28 cellular contexts compared by ENCODE assay signal in the genomic region with DNA sequence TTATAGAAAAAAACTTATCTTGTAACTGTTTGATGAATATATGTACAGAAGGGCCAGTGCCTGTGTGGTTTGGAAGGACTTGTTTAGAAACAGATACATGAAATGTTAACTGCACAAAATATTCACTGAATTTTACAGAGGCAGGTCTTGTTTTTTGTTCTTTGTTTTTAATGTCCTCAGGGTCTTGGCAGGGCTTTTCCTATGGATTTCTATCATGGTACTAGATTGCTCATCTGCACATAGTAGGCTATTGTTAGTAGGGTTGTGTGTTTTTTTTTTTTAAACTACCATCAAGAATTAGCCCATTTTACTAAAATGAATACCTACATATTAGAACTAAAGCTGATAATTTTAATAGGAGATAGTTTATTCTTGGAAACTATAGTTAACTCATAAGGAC.
"Had no signal": no experiment of that assay in that cellular context is flagged by ENCODE, and none has a peak within 500 bp of the region (broad histone marks: within the 10 kb centered on the region; RNA-seq: fewer than 3 reads in every experiment).

No MANE protein-coding gene starts in this region.

- ATAC-seq: stimulated activated effector memory CD8-positive, alpha-beta T cell treated with anti-CD3 and anti-CD28 coated beads, Interleukin-12 subunit alpha, Interleukin-12 subunit beta, amount 100 ng/mL, for 72 hours; stimulated activated memory B cell treated with anti-CD40 and anti-IgM and Interleukin-4, amounts not matched to agents 10 μg/mL and 1 μg/mL and 100 μg/mL, for 72 hours; stimulated activated naive B cell treated with anti-CD40 and anti-IgM and Interleukin-4, amounts not matched to agents 10 μg/mL and 1 μg/mL and 100 μg/mL, for 72 hours; stimulated activated naive CD8-positive, alpha-beta T cell treated with anti-CD3 and anti-CD28 coated beads, Interleukin-15, amount 100 ng/mL, for 72 hours; stimulated activated naive CD8-positive, alpha-beta T cell treated with anti-CD3 and anti-CD28 coated beads, Interleukin-15, Interleukin-2, amounts not matched to agents 100 U/mL and 50 U/mL, for 24 hours; upper lobe of right lung had no signal

- H3K27ac Mint-ChIP-seq: stimulated activated effector memory CD8-positive, alpha-beta T cell treated with anti-CD3 and anti-CD28 coated beads, Interleukin-12 subunit alpha, Interleukin-12 subunit beta, amount 100 ng/mL, for 72 hours; stimulated activated memory B cell treated with anti-CD40 and anti-IgM and Interleukin-4, amounts not matched to agents 10 μg/mL and 1 μg/mL and 100 μg/mL, for 72 hours; stimulated activated naive B cell treated with anti-CD40 and anti-IgM and Interleukin-4, amounts not matched to agents 10 μg/mL and 1 μg/mL and 100 μg/mL, for 72 hours; stimulated activated naive CD8-positive, alpha-beta T cell treated with anti-CD3 and anti-CD28 coated beads, Interleukin-15, Interleukin-2, amounts not matched to agents 100 ng/mL and 50 ng/mL, for 24 hours; type B pancreatic cell had no signal

- H3K27me3 Mint-ChIP-seq: stimulated activated naive B cell treated with anti-CD40 and anti-IgM and Interleukin-4, amounts not matched to agents 10 μg/mL and 1 μg/mL and 100 μg/mL, for 72 hours; type B pancreatic cell had no signal

- H3K9me3 Mint-ChIP-seq: stimulated activated effector memory CD8-positive, alpha-beta T cell treated with anti-CD3 and anti-CD28 coated beads, Interleukin-12 subunit alpha, Interleukin-12 subunit beta, amount 100 ng/mL, for 72 hours had no signal

- H3K4me3 ChIP-seq: stomach, suprapubic skin, testis, thoracic aorta, thyroid gland, tibial artery, tibial nerve, transverse colon, upper lobe of left lung, upper lobe of right lung, uterus, vagina had no signal

- DNase-seq: stimulated activated CD4-positive, alpha-beta T cell treated with anti-CD3 and anti-CD28 coated beads, Interleukin-2, amount 100 ng/mL, for 48 hours; stimulated activated CD4-positive, alpha-beta T cell treated with anti-CD3 and anti-CD28 coated beads, Interleukin-4, amount 100 ng/mL, for 1 hour; stimulated activated CD4-positive, alpha-beta T cell treated with anti-CD3 and anti-CD28 coated beads, Interleukin-4, amount 100 ng/mL, for 24 hours; stimulated activated CD4-positive, alpha-beta T cell treated with anti-CD3 and anti-CD28 coated beads, Interleukin-4, amount 100 ng/mL, for 4 hours; stimulated activated CD8-positive, alpha-beta memory T cell treated with anti-CD3 and anti-CD28 coated beads, Interleukin-4, amount 100 ng/mL, for 48 hours; stimulated activated naive B cell treated with anti-CD40 and anti-IgM and Interleukin-4, amounts not matched to agents 10 μg/mL and 1 μg/mL and 100 μg/mL, for 72 hours; stimulated activated naive CD4-positive, alpha-beta T cell; stimulated activated naive CD4-positive, alpha-beta T cell treated with Interleukin-2 at 50 U/mL for 16 hours; stimulated activated naive CD8-positive, alpha-beta T cell treated with anti-CD3 and anti-CD28 coated beads, Interleukin-15, amount 100 ng/mL, for 72 hours; stimulated activated naive CD8-positive, alpha-beta T cell treated with anti-CD3 and anti-CD28 coated beads, Interleukin-15, Interleukin-2, amounts not matched to agents 100 U/mL and 50 U/mL, for 24 hours; stomach; substantia nigra; testis; thyroid gland; tibial artery; transverse colon; trophoblast cell; upper lobe of left lung; upper lobe of right lung; uterus had no signal

- H3K4me3 Mint-ChIP-seq: stimulated activated effector memory CD8-positive, alpha-beta T cell treated with anti-CD3 and anti-CD28 coated beads, Interleukin-12 subunit alpha, Interleukin-12 subunit beta, amount 100 ng/mL, for 72 hours; stimulated activated memory B cell treated with anti-CD40 and anti-IgM and Interleukin-4, amounts not matched to agents 10 μg/mL and 1 μg/mL and 100 μg/mL, for 72 hours; stimulated activated naive B cell treated with anti-CD40 and anti-IgM and Interleukin-4, amounts not matched to agents 10 μg/mL and 1 μg/mL and 100 μg/mL, for 72 hours; stimulated activated naive CD8-positive, alpha-beta T cell treated with anti-CD3 and anti-CD28 coated beads, Interleukin-15, amount 100 ng/mL, for 72 hours; stimulated activated naive CD8-positive, alpha-beta T cell treated with anti-CD3 and anti-CD28 coated beads, Interleukin-15, Interleukin-2, amounts not matched to agents 100 ng/mL and 50 ng/mL, for 24 hours; type B pancreatic cell had no signal

- H3K27me3 ChIP-seq: suprapubic skin, testis, thyroid gland, tibial artery, tibial nerve, transverse colon, upper lobe of right lung, uterus, vagina had no signal

- H3K36me3 Mint-ChIP-seq: stimulated activated memory B cell treated with anti-CD40 and anti-IgM and Interleukin-4, amounts not matched to agents 10 μg/mL and 1 μg/mL and 100 μg/mL, for 72 hours had no signal

- H3K27ac ChIP-seq: stomach, suprapubic skin, testis, thoracic aorta, thyroid gland, tibial artery, tibial nerve, transverse colon, upper lobe of left lung, upper lobe of right lung, uterus, vagina had no signal
